8 cellular contexts compared by ENCODE assay signal in genomic region chr20:36604952-36605308, GRCh38. TPM values are rescaled to one million over a fixed set of nuclear protein-coding genes. Genes with fewer than 3 reads are reported as not detected.
DNase-seq lines count a peak whose midpoint lies in the region; ATAC-seq, FAIRE-seq and TF ChIP-seq lines count a peak whose summit lies in the region.

No MANE protein-coding gene starts in this region.

- H3K4me3 ChIP-seq in WI38 (ENCODE audit: low read depth, low read length): peak overlapping the region; percentile 99
- H3K4me3 ChIP-seq in H1 (ENCODE audit: extremely low read depth in 1 of 4, insufficient read depth in 2 of 4, low read depth in 3 of 4, low read length in 4 of 4): peak overlapping the region in 2 of 4 experiments; percentile 3 to 35; a peak in 3 of 8 replicates
- H3K4me3 ChIP-seq in uterus: peak overlapping the region; percentile 18 to 100

- H3K27me3 ChIP-seq in H1 (replicated peaks in 1 of 4; ENCODE audit: control insufficient read depth in 3 of 4, extremely low read depth in 1 of 4, insufficient read depth in 3 of 4, low read length in 3 of 4) (no peaks in the 10 kb centered on the region; a peak in 1 of 7 replicates), uterus (no peaks in the 10 kb centered on the region)

- no peaks in the 10 kb centered on the region for H3K9me3 Mint-ChIP-seq in nephron progenitor cell

- H4K20me1 ChIP-seq in H1 (replicated peaks in 1 of 2; ENCODE audit: control insufficient read depth in 1 of 2, insufficient read depth in 2 of 2, low read length in 2 of 2): peaks cover 0 to 14% of the 10 kb centered on the region in 2 experiments

- intact Hi-C loops in uterus (cut with DNase I; ENCODE audit: low total_unique reads): loop anchor here (10.0 kb wide), 1 partner anchor 50 kb away; no protein-coding TSS in a partner anchor

- TF ChIP-seq POLR2A in H1 (IDR thresholded peaks at IDR 0.05; ENCODE audit: control extremely low read depth in 1 of 2, low read depth in 2 of 2, low read length in 2 of 2) (no peak), uterus (IDR thresholded peaks at IDR 0.05) (no peak)

- H2BK12ac ChIP-seq in H1 (ENCODE audit: low read depth, low read length): peak overlapping the region; percentile 64; the same call in 1 of the 2 replicates

- H3K79me1 ChIP-seq in H1 (ENCODE audit: low read depth, low read length): peaks cover 13% of the 10 kb centered on the region

- peak overlapping the region; percentile 59 for H3K27ac Mint-ChIP-seq in nephron progenitor cell

- peaks cover 0 to 4% (median 2%) of the 10 kb centered on the region in 4 experiments; a peak in 3 of 7 replicates for H3K4me1 ChIP-seq in H1 (replicated peaks in 1 of 4; ENCODE audit: control insufficient read depth in 3 of 4, insufficient read depth in 4 of 4, low read length in 3 of 4)
- H3K4me1 ChIP-seq in uterus: peaks cover 0 to 6% of the 10 kb centered on the region in 2 donors

- no peak for TF ChIP-seq EP300 in H1 (IDR thresholded peaks at IDR 0.05; ENCODE audit: borderline replicate concordance in 1 of 2, low read depth in 2 of 2, low read length in 2 of 2)

- no peak overlapping the region for H3K27ac ChIP-seq in H1 (ENCODE audit: low read depth, low read length)
- H3K27ac ChIP-seq in uterus: peak overlapping the region; percentile 86

- no peaks in the 10 kb centered on the region for H3K9me3 ChIP-seq in H1 (ENCODE audit: insufficient read depth in 2 of 2, low read depth in 1 of 2, low read length in 1 of 2)
- no peaks in the 10 kb centered on the region for H3K9me3 ChIP-seq in uterus

- peaks cover 10 to 26% of the 10 kb centered on the region in 2 experiments for H3K79me2 ChIP-seq in H1 (ENCODE audit: control insufficient read depth in 1 of 2, insufficient read depth in 2 of 2, low read length in 2 of 2)

- peak overlapping the region; percentile 35 for H3K4ac ChIP-seq in H1 (replicated peaks; ENCODE audit: insufficient read length, low read depth, low read length)

- no peak overlapping the region for H3K56ac ChIP-seq in H1 (replicated peaks; ENCODE audit: insufficient read length, low read depth, low read length)

- TF ChIP-seq CTCF in WI38 (IDR thresholded peaks at IDR 0.05; ENCODE audit: low read depth, low read length) (no peak), H1 (IDR thresholded peaks at IDR 0.05; ENCODE audit: control extremely low read depth in 1 of 3, insufficient read depth in 1 of 3, low read depth in 1 of 3, low read length in 3 of 3) (no peak; a peak in 1 of 4 replicates), nephron progenitor cell (IDR thresholded peaks at IDR 0.05) (no peak), uterus (IDR thresholded peaks at IDR 0.05) (no peak)

- H3K9ac ChIP-seq in H1 (replicated peaks in 1 of 4; ENCODE audit: extremely low read depth in 1 of 4, low read depth in 3 of 4, low read length in 3 of 4): 0 out of 7 replicates have a peak overlapping the region, but pooled peaks of 1 of the 4 experiments have one; percentile 20

- peak overlapping the region; percentile 99 for H3K4me3 Mint-ChIP-seq in nephron progenitor cell

- CTCF ChIA-PET in H1 (lab: Charles Lee; ENCODE audit: partially characterized antibody): interaction anchor here (0.7 to 4.1 kb wide), 21 partner anchors 8 to 115 kb away, joined by 3 to 67 read pairs (median 5); partner anchors contain the start of gene SLA2

- no peak overlapping the region for H2AK5ac ChIP-seq in H1 (ENCODE audit: low read depth, low read length)

- peaks cover 28% of the 10 kb centered on the region for H3K4me1 Mint-ChIP-seq in nephron progenitor cell

- no peak for TF ChIP-seq RAD21 in H1 (IDR thresholded peaks at IDR 0.05 in 1 of 2, conservative IDR thresholded peaks at IDR 0.05 in 1 of 2; ENCODE audit: low read depth in 2 of 2, low read length in 2 of 2)

- H4K8ac ChIP-seq in H1 (ENCODE audit: extremely low read depth, insufficient read depth, low read length): peak overlapping the region; percentile 87

- peak overlapping the region; percentile 2 for H4K5ac ChIP-seq in H1 (ENCODE audit: insufficient read length, low read depth, low read length)

- H3K4me2 ChIP-seq in H1 (ENCODE audit: insufficient read depth in 1 of 2, low read depth in 2 of 2, low read length in 2 of 2): peak overlapping the region; percentile 2 to 55; a peak in 3 of 4 replicates

- H3K27me3 Mint-ChIP-seq in nephron progenitor cell (ENCODE audit: low read depth, poor library complexity): peaks cover 13% of the 10 kb centered on the region

- H2BK20ac ChIP-seq in H1 (ENCODE audit: low read length): no peak overlapping the region

- H2BK15ac ChIP-seq in H1 (ENCODE audit: low read length): no peak overlapping the region

- H3K36me3 ChIP-seq in H1 (ENCODE audit: control insufficient read depth in 2 of 4, insufficient read depth in 4 of 4, low read length in 3 of 4) (peaks cover 11 to 20% (median 18%) of the 10 kb centered on the region in 4 experiments), uterus (no peaks in the 10 kb centered on the region)

- H2AFZ ChIP-seq in H1 (ENCODE audit: low read length): peak overlapping the region; percentile 19; the same call in 1 of the 2 replicates

- peaks cover 20% of the 10 kb centered on the region for H3K36me3 Mint-ChIP-seq in nephron progenitor cell (ENCODE audit: low read depth)

- no peak overlapping the region for H2BK120ac ChIP-seq in H1 (replicated peaks; ENCODE audit: low read depth, low read length)

- H3K23ac ChIP-seq in H1 (ENCODE audit: insufficient read length): no peak overlapping the region

- peak overlapping the region; percentile 79 for H4K91ac ChIP-seq in H1 (replicated peaks; ENCODE audit: insufficient read length, low read length)

- WGBS in H1 (ENCODE audit: extremely low coverage in 1 of 2, insufficient coverage in 1 of 2, insufficient read length in 1 of 2, insufficient replicate concordance in 2 of 2, low coverage in 1 of 2, low lambda C conversion rate in 2 of 2, missing lambda C conversion rate in 1 of 2), 2 experiments: 89% methylated on average over 14 of the region's 14 CpGs; no CpG with 5 or more reads in 1 of the 2 experiments

- POLR2A ChIA-PET in H1 (lab: Charles Lee; ENCODE audit: partially characterized antibody): interaction anchor here (0.6 to 26.6 kb wide), 13 partner anchors 9 to 214 kb away, joined by 3 to 388 read pairs (median 4); partner anchors contain the start of gene TGIF2

- no peak overlapping the region; the same call in 1 of the 2 replicates for H3K18ac ChIP-seq in H1 (ENCODE audit: extremely low read depth, low read length)

- FAIRE-seq in H1 (lab: Jason Lieb, UNC): no peak

- H2BK5ac ChIP-seq in H1 (ENCODE audit: low read depth, low read length): peak overlapping the region; percentile 49

- H3K23me2 ChIP-seq in H1 (ENCODE audit: low read depth, low read length): peaks cover 4% of the 10 kb centered on the region

- H3K14ac ChIP-seq in H1 (ENCODE audit: insufficient read length): no peak overlapping the region

- peak; percentile 23 for ATAC-seq in GM21381 (IDR thresholded peaks at IDR 0.05; ENCODE audit: unreplicated experiment)

- peak; percentile 32 for DNase-seq in EH (ENCODE audit: low read depth)
- DNase-seq in HUDEP-2 (lab: John Stamatoyannopoulos, UW; ENCODE audit: unreplicated experiment in 76 of 76): peak in 43 of 76 experiments; percentile 15 to 87 (median 45)
- no peak for DNase-seq in H1 (ENCODE audit: low read depth in 1 of 2, low spot score in 2 of 2)
- peak; percentile 20 for DNase-seq in nephron progenitor cell
- DNase-seq in uterus: peak; percentile 37 to 46
- DNase-seq in NCI-H748 (lab: John Stamatoyannopoulos, UW; ENCODE audit: unreplicated experiment): no peak

TF ChIP-seq in H1, 55 proteins besides CTCF, POLR2A, EP300 and RAD21:
- no peak for TF ChIP-seq CTBP2 (IDR thresholded peaks at IDR 0.05; ENCODE audit: borderline replicate concordance, insufficient read depth, insufficient read length, low read length)
- TF ChIP-seq, protein P1, sequence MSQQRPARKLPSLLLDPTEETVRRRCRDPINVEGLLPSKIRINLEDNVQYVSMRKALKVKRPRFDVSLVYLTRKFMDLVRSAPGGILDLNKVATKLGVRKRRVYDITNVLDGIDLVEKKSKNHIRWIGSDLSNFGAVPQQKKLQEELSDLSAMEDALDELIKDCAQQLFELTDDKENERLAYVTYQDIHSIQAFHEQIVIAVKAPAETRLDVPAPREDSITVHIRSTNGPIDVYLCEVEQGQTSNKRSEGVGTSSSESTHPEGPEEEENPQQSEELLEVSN (IDR thresholded peaks at IDR 0.05): peak; percentile 61; the same call in 1 of the 2 replicates

RNA-seq across cellular contexts. Expression of gene RAB5IF, which starts 0.6 kb away (rescaled TPM):
- 94.2 and 95.5 TPM in 2 replicates for total RNA-seq in H1 (2021; fragmentation: NEBNext Ultra II Directional; extraction: Animal tissue kit (Norgen Biotek cat#: 25700))
- polyA plus RNA-seq in H1 (2011; rRNA removed): 98.4 and 148 TPM in 2 replicates
- 114 TPM for polyA plus RNA-seq in H1 (2011; cell fraction: cytosol; rRNA removed)
- polyA plus RNA-seq in H1 (2011; cell fraction: nucleus; rRNA removed): 38.7 TPM
- polyA plus RNA-seq in H1 (2012, experiment 1 of 2): 75.0 to 122 TPM (median 90.1 TPM) in 4 replicates
- polyA plus RNA-seq in H1 (2012, experiment 2 of 2): 222 TPM
- polyA plus RNA-seq in H1 (2013, experiment 1 of 2): 120 TPM
- polyA plus RNA-seq in H1 (2013, experiment 2 of 2): 134 TPM
- polyA minus RNA-seq in H1 (2011; rRNA and poly(A)+ RNA removed): 33.6 and 51.7 TPM in 2 replicates
- polyA minus RNA-seq in H1 (2011; cell fraction: cytosol; rRNA and poly(A)+ RNA removed): 50.3 TPM
- 18.1 TPM for polyA minus RNA-seq in H1 (2011; cell fraction: nucleus; rRNA and poly(A)+ RNA removed)
- 10 to 100 TPM; 12.8 to 37.7 (median 28.5) TPM for total RNA-seq in uterus

RNA-seq across cellular contexts. Expression of gene TGIF2, which starts 31.5 kb away (rescaled TPM):
- 76.7 and 77.7 TPM in 2 replicates for total RNA-seq in H1 (2021; fragmentation: NEBNext Ultra II Directional; extraction: Animal tissue kit (Norgen Biotek cat#: 25700))
- 49.7 and 74.5 TPM in 2 replicates for polyA plus RNA-seq in H1 (2011; rRNA removed)
- polyA plus RNA-seq in H1 (2011; cell fraction: cytosol; rRNA removed): 47.5 TPM
- polyA plus RNA-seq in H1 (2011; cell fraction: nucleus; rRNA removed): 57.4 TPM
- 32.6 to 40.3 TPM (median 35.4 TPM) in 4 replicates for polyA plus RNA-seq in H1 (2012, experiment 1 of 2)
- polyA plus RNA-seq in H1 (2012, experiment 2 of 2): 37.6 TPM
- polyA plus RNA-seq in H1 (2013, experiment 1 of 2): 52.6 TPM
- polyA plus RNA-seq in H1 (2013, experiment 2 of 2): 60.1 TPM
- polyA minus RNA-seq in H1 (2011; rRNA and poly(A)+ RNA removed): 42.7 and 55.0 TPM in 2 replicates
- polyA minus RNA-seq in H1 (2011; cell fraction: cytosol; rRNA and poly(A)+ RNA removed): 37.8 TPM
- polyA minus RNA-seq in H1 (2011; cell fraction: nucleus; rRNA and poly(A)+ RNA removed): 20.0 TPM
- total RNA-seq in uterus: 10 to 100 TPM in 2 of 4 donors, 1 to 10 TPM in 2; 3.3 to 35.7 (median 17.7) TPM

RNA-seq across cellular contexts. Expression of gene SLA2, which starts 41.1 kb away (rescaled TPM):
- 0.19 TPM in 1 of 2 replicates, not detected in the other for total RNA-seq in H1 (2021; fragmentation: NEBNext Ultra II Directional; extraction: Animal tissue kit (Norgen Biotek cat#: 25700))
- polyA plus RNA-seq in H1 (2011; rRNA removed): 0.17 and 0.18 TPM in 2 replicates
- polyA plus RNA-seq in H1 (2011; cell fraction: cytosol; rRNA removed): 0.25 TPM
- polyA plus RNA-seq in H1 (2011; cell fraction: nucleus; rRNA removed): 0.37 TPM
- 0.13 to 0.21 TPM (median 0.17 TPM) in 4 replicates for polyA plus RNA-seq in H1 (2012, experiment 1 of 2)
- polyA plus RNA-seq in H1 (2012, experiment 2 of 2): 0.10 TPM
- 0.08 TPM for polyA plus RNA-seq in H1 (2013, experiment 1 of 2)
- 0.02 TPM for polyA plus RNA-seq in H1 (2013, experiment 2 of 2)
- polyA minus RNA-seq in H1 (2011; rRNA and poly(A)+ RNA removed): 0.17 and 0.19 TPM in 2 replicates
- not detected for polyA minus RNA-seq in H1 (2011; cell fraction: cytosol; rRNA and poly(A)+ RNA removed)
- not detected for polyA minus RNA-seq in H1 (2011; cell fraction: nucleus; rRNA and poly(A)+ RNA removed)
- under 1 TPM in 2 of 4 donors, not detected in 2; 0.14 to 0.88 TPM for total RNA-seq in uterus

Comparison
In these comparisons a context has a peak if more than half of its experiments do, and no peak if none do; other contexts are left out.
1. DNase-seq: peak in EH (single experiment), HUDEP-2 (43 of 76), nephron progenitor cell (single experiment) and uterus (2 of 2); none in H1 (0 of 2) and NCI-H748 (single experiment).